ENCODE assay signal across 8 cellular contexts in genomic region chr6:89297695-89298351, GRCh38. TPM values are rescaled to one million over a fixed set of nuclear protein-coding genes. Genes with fewer than 3 reads are reported as not detected.
DNase-seq lines count a peak whose midpoint lies in the region; ATAC-seq and TF ChIP-seq lines count a peak whose summit lies in the region.

No MANE protein-coding gene starts in this region.

- H3K36me3 ChIP-seq in left ventricle myocardium inferior = no peaks in the 10 kb centered on the region

- DNase-seq in AG04450 (ENCODE audit: low read depth, low spot score) = peak; percentile 95
- peak; percentile 51 for DNase-seq in activated T-helper 9 cell treated with anti-CD3 and anti-CD28 coated beads, Interleukin-2, amount 50 U/mL, for 16 hours (ENCODE audit: low read depth)
- peak; percentile 44 for DNase-seq in left ventricle myocardium inferior
- peak in 3 of 4 experiments; percentile 23 to 30 (median 24) for DNase-seq in stimulated activated CD4-positive, alpha-beta T cell treated with anti-CD3 and anti-CD28 coated beads, Interleukin-1b, Interleukin-23, amount 100 ng/mL, for 24 hours (ENCODE audit: low read depth in 4 of 4, low spot score in 1 of 4)
- no peak for DNase-seq in NCI-H2081 treated with DMSO at 0.1 percent for 48 hours (lab: John Stamatoyannopoulos, UW)

- H3K4me3 ChIP-seq in AG04450 (ENCODE audit: low read depth, low read length) (no peak overlapping the region), left ventricle myocardium inferior (peak overlapping the region; percentile 30)

- intact Hi-C loops in left ventricle myocardium inferior (cut with micrococcal nuclease) = no loop called here

- TF ChIP-seq CTCF in AG04450 (IDR thresholded peaks at IDR 0.05; ENCODE audit: low read depth, low read length) = no peak
- TF ChIP-seq CTCF in left ventricle myocardium inferior (IDR thresholded peaks at IDR 0.05; ENCODE audit: borderline replicate concordance) = no peak

- H3K27me3 ChIP-seq in AG04450 (ENCODE audit: control insufficient read depth, insufficient read depth, low read length) (peaks cover 53% of the 10 kb centered on the region), left ventricle myocardium inferior (ENCODE audit: low read depth) (no peaks in the 10 kb centered on the region)

- H3K27ac ChIP-seq in AG04450 (ENCODE audit: low read depth, low read length) (peak overlapping the region; percentile 57), left ventricle myocardium inferior (replicated peaks) (peak overlapping the region; percentile 70)

- CTCF ChIA-PET in AG04450 (lab: Charles Lee) = no interaction called here

- peak; percentile 93 for ATAC-seq in GM19035 (IDR thresholded peaks at IDR 0.05; ENCODE audit: unreplicated experiment)
- peak; percentile 93 for ATAC-seq in HG03108 (IDR thresholded peaks at IDR 0.05; ENCODE audit: unreplicated experiment)

- peaks cover 18% of the 10 kb centered on the region for H3K4me1 ChIP-seq in left ventricle myocardium inferior

- peaks cover 11% of the 10 kb centered on the region for H3K9me3 ChIP-seq in AG04450 (ENCODE audit: control insufficient read depth, insufficient read depth, low read length)
- H3K9me3 ChIP-seq in left ventricle myocardium inferior (replicated peaks) = no peaks in the 10 kb centered on the region

- POLR2A ChIA-PET in AG04450 (lab: Yijun Ruan, JAX) = interaction anchor here (0.5 to 1.8 kb wide), 6 partner anchors 53 to 521 kb away, joined by 3 to 8 read pairs (median 4); partner anchors contain the start of genes PNRC1, RNGTT and UBE2J1

TF ChIP-seq in PFSK-1, 5 proteins besides CTCF, POLR2A, EP300 and RAD21:
- TF ChIP-seq REST (IDR thresholded peaks at IDR 0.05; ENCODE audit: insufficient read depth in 1 of 2, low read depth in 2 of 2, low read length in 2 of 2) = peak in 1 of 2 experiments; percentile 47; a peak in 1 of 4 replicates
- TF ChIP-seq POLR2AphosphoS5 (IDR thresholded peaks at IDR 0.05; ENCODE audit: low read depth, low read length) = peak; percentile 56; the same call in 1 of the 2 replicates
- TF ChIP-seq TAF1 (IDR thresholded peaks at IDR 0.05; ENCODE audit: borderline replicate concordance, insufficient read depth, low read length) = no peak; the same call in 1 of the 2 replicates
- no peak for TF ChIP-seq FOXP2 (optimal IDR thresholded peaks at IDR 0.05; ENCODE audit: borderline replicate concordance, extremely low read depth, extremely low read length, insufficient read depth)
- TF ChIP-seq SIN3A (IDR thresholded peaks at IDR 0.05; ENCODE audit: borderline replicate concordance, insufficient read depth, low read length) = peak; percentile 90; the same call in 1 of the 2 replicates

RNA-seq across cellular contexts. Expression of gene GABRR2, which starts 17.3 kb away (rescaled TPM):
- 0.12 and 0.15 TPM in 2 replicates for polyA plus RNA-seq in AG04450 (2011; rRNA removed)
- 0.14 TPM in 1 of 2 replicates, not detected in the other for polyA minus RNA-seq in AG04450 (2011; rRNA and poly(A)+ RNA removed)
- 0.63 TPM for polyA plus RNA-seq in PFSK-1 (2012; ENCODE audit: insufficient read length, low read depth)
- total RNA-seq in left ventricle myocardium inferior = 0.69 TPM

RNA-seq across cellular contexts. Expression of gene UBE2J1, which starts 54.7 kb away (rescaled TPM):
- 38.8 and 49.4 TPM in 2 replicates for polyA plus RNA-seq in AG04450 (2011; rRNA removed)
- 19.9 and 29.0 TPM in 2 replicates for polyA minus RNA-seq in AG04450 (2011; rRNA and poly(A)+ RNA removed)
- 33.8 TPM for polyA plus RNA-seq in PFSK-1 (2012; ENCODE audit: insufficient read length, low read depth)
- 13.1 TPM for total RNA-seq in left ventricle myocardium inferior
